ENCODE assay signal across 11 cellular contexts in the genomic region with DNA sequence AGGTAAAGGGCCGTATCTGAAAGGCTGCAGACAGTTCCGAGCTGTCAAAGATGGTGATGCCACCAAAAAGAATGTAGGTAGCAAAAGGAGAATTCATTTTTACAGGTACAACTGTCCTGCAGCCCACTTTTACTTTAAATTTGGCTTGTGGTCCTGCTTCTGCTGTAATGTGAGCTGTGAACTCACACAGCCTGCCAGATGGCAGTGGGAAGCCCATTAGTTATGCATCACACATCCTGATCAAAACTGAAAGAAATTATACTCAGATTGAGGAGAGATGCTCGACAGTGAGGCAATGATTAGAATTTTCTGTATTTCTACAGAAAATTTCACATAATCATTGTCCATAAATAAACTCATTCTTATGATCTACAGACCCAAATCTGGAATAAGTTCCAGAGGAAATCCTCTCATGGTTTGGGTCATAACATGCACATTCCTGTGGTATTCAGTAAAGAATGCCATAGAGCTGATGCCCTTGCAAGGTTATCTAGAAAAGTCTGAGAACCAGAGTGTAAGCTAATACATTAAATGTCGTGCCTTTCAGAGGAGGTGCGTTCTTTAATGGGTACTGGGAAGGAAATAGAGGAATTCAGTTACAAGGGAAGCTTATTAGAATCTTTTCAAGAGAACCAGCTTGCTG. TPM values are rescaled to one million over a fixed set of nuclear protein-coding genes. Genes with fewer than 3 reads are reported as not detected.
DNase-seq lines count a peak whose midpoint lies in the region; ATAC-seq and TF ChIP-seq lines count a peak whose summit lies in the region.
"Had no signal": no experiment of that assay in that cellular context is flagged by ENCODE, and none has a peak within 500 bp of the region (broad histone marks: within the 10 kb centered on the region; RNA-seq: fewer than 3 reads in every experiment).

No MANE protein-coding gene starts in this region.

- CTCF ChIA-PET in AG04449 (lab: Yijun Ruan, JAX) = interaction anchor here (1.2 to 2.1 kb wide), 2 partner anchors 27 to 150 kb away, joined by 4 to 5 read pairs; no protein-coding TSS in a partner anchor
- CTCF ChIA-PET in Caco-2 (lab: Charles Lee) = no interaction called here

- peaks cover 5% of the 10 kb centered on the region for H3K4me1 ChIP-seq in Caco-2
- H3K4me1 ChIP-seq in aorta (ENCODE audit: control insufficient read depth in 1 of 2, insufficient read depth in 2 of 2, low read length in 2 of 2) = no peaks in the 10 kb centered on the region

- no peaks in the 10 kb centered on the region; the same call in 1 of the 2 replicates for H3K9me3 ChIP-seq in Caco-2
- H3K9me3 ChIP-seq in aorta (ENCODE audit: control insufficient read depth, low read length) = no peaks in the 10 kb centered on the region

- no peaks in the 10 kb centered on the region for H3K4me1 Mint-ChIP-seq in Caco-2 (ENCODE audit: low read depth, unreplicated experiment)

- H3K36me3 Mint-ChIP-seq in Caco-2 (ENCODE audit: insufficient read depth, unreplicated experiment) = no peaks in the 10 kb centered on the region

- 38 to 39% methylated on average over 5 of the region's 5 CpGs for WGBS in aorta, 2 donors

- intact Hi-C loops in Caco-2 (cut with micrococcal nuclease; ENCODE audit: unreplicated experiment) (no loop called here), aorta (cut with DNase I) (no loop called here)

- in situ Hi-C loops in SK-MEL-5 (cut with HindIII; ENCODE audit: low pct_unique_long_range_greater_than_20kb, low sequenced_read_pairs) = no loop called here

- no peaks in the 10 kb centered on the region for H3K36me3 ChIP-seq in Caco-2 (ENCODE audit: control insufficient read depth, insufficient read depth, low read length)
- H3K36me3 ChIP-seq in aorta (ENCODE audit: control insufficient read depth in 1 of 2, insufficient read depth in 2 of 2, low read length in 1 of 2) = no peaks in the 10 kb centered on the region

- POLR2A ChIA-PET in AG04449 (lab: Yijun Ruan, JAX) = interaction anchor here (0.7 kb wide), 1 partner anchor 25 kb away, joined by 7 read pairs; no protein-coding TSS in a partner anchor
- POLR2A ChIA-PET in Caco-2 (lab: Charles Lee) = no interaction called here

- peak; percentile 45 for DNase-seq in AG04449 (ENCODE audit: low read depth, low spot score)
- peak; percentile 26 for DNase-seq in SK-MEL-5 (ENCODE audit: low read depth, low spot score)
- DNase-seq in globus pallidus (ENCODE audit: low spot score) = peak; percentile 3
- DNase-seq in DMS153 treated with DMSO at 0.1 percent for 48 hours (lab: John Stamatoyannopoulos, UW; ENCODE audit: unreplicated experiment) = no peak
- no peak for DNase-seq in Caco-2
- DNase-seq in aorta = no peak
- DNase-seq in ecto neural progenitor cell (ENCODE audit: low spot score) = no peak
- DNase-seq: DMS153, NCI-H2081 had no signal

- H3K27ac Mint-ChIP-seq in Caco-2 (ENCODE audit: unreplicated experiment) = no peak overlapping the region
- H3K27ac Mint-ChIP-seq: activated naive CD8-positive, alpha-beta T cell had no signal

- no TSS peak for BruUV-seq in Caco-2 (replicated peaks; lab: Mats Ljungman, UMichigan)

- no peak overlapping the region for H3K4me3 ChIP-seq in AG04449 (ENCODE audit: low read depth, low read length)
- H3K4me3 ChIP-seq in Caco-2 (ENCODE audit: low read depth, low read length) = no peak overlapping the region
- no peak overlapping the region for H3K4me3 ChIP-seq in aorta (ENCODE audit: low read length in 2 of 2)

- H3K4me3 Mint-ChIP-seq in Caco-2 (ENCODE audit: unreplicated experiment) = no peak overlapping the region
- H3K4me3 Mint-ChIP-seq: activated naive CD8-positive, alpha-beta T cell had no signal

- ATAC-seq in GM19351 (IDR thresholded peaks at IDR 0.05; ENCODE audit: unreplicated experiment) = peak; percentile 48
- no peak for ATAC-seq in aorta (ENCODE audit: low FRiP score)

- TF ChIP-seq CTCF in AG04449 (IDR thresholded peaks at IDR 0.05; ENCODE audit: insufficient read depth, low read length, missing control alignments) (no peak), Caco-2 (IDR thresholded peaks at IDR 0.05; ENCODE audit: insufficient read depth in 1 of 2, low read depth in 1 of 2, low read length in 1 of 2, severe bottlenecking in 1 of 2, unreplicated experiment in 1 of 2) (no peak)

- no peaks in the 10 kb centered on the region for H3K27me3 Mint-ChIP-seq in Caco-2 (ENCODE audit: insufficient read depth, unreplicated experiment)
- H3K27me3 Mint-ChIP-seq: activated naive CD8-positive, alpha-beta T cell had no signal

- H3K9me3 Mint-ChIP-seq in Caco-2 (ENCODE audit: unreplicated experiment) = no peaks in the 10 kb centered on the region

- H3K27ac ChIP-seq in aorta (ENCODE audit: low read depth in 1 of 2, low read length in 2 of 2) = no peak overlapping the region

- H3K27me3 ChIP-seq in Caco-2 (replicated peaks; ENCODE audit: control insufficient read depth, insufficient read depth, low read length) (no peaks in the 10 kb centered on the region), aorta (ENCODE audit: control insufficient read depth in 1 of 2, insufficient read depth in 2 of 2, low read length in 1 of 2) (no peaks in the 10 kb centered on the region)

RNA-seq across cellular contexts. Expression of a gene that starts 23.9 kb away (rescaled TPM):
- total RNA-seq in SK-MEL-5 (2014; rRNA removed; shearing (Covaris generic)) = 18.3 and 20.4 TPM in 2 replicates
- 44.2 and 55.3 TPM in 2 replicates for polyA plus RNA-seq in SK-MEL-5 (2015; cell fraction: cytosol; rRNA removed)
- 108 and 116 TPM in 2 replicates for polyA plus RNA-seq in SK-MEL-5 (2015; cell fraction: nucleus; rRNA removed)
- total RNA-seq in Caco-2 (2022) (15.4 and 16.3 TPM in 2 replicates), aorta (10 to 100 TPM; 12.7 to 15.5 TPM)
- 1 to 10 TPM; 3.3 to 7.6 TPM for polyA plus RNA-seq in aorta

Comparison
In these comparisons a context has a peak if more than half of its experiments do, and no peak if none do; other contexts are left out.
1. DNase-seq: peak in AG04449 (single experiment), SK-MEL-5 (single experiment) and globus pallidus (single experiment); none in DMS153 treated with DMSO at 0.1 percent for 48 hours (single experiment), Caco-2 (0 of 2), aorta (0 of 2) and ecto neural progenitor cell (single experiment).